In genomic region chr4:176784816-176785215, GRCh38 we compare ENCODE assay signal across 23 cellular contexts. TPM values are rescaled to one million over a fixed set of nuclear protein-coding genes. Genes with fewer than 3 reads are reported as not detected.
"Had no signal": no experiment of that assay in that cellular context is flagged by ENCODE, and none has a peak within 500 bp of the region (broad histone marks: within the 10 kb centered on the region; RNA-seq: fewer than 3 reads in every experiment).

No MANE protein-coding gene starts in this region.

- ATAC-seq: activated T-cell treated with anti-CD3 and anti-CD28 coated beads, Interleukin-2, amount 50 U/mL, for 4 hours; gastrocnemius medialis; left cardiac atrium; naive thymus-derived CD4-positive, alpha-beta T cell; stimulated activated effector memory CD8-positive, alpha-beta T cell treated with anti-CD3 and anti-CD28 coated beads, Interleukin-12 subunit alpha, Interleukin-12 subunit beta, amount 100 ng/mL, for 72 hours had no signal

- H2AFZ ChIP-seq: neural progenitor cell had no signal

- H3K4me2 ChIP-seq: neural progenitor cell had no signal

- H3K27ac ChIP-seq: dorsolateral prefrontal cortex, gastrocnemius medialis, heart left ventricle, neural progenitor cell, prostate gland, right atrium auricular region, thoracic aorta had no signal

- DNase-seq: activated CD4-positive, alpha-beta T cell treated with anti-CD3 and anti-CD28 coated beads for 48 hours; activated CD4-positive, CD25-positive, alpha-beta regulatory T cell; activated CD8-positive, alpha-beta memory T cell treated with anti-CD3 and anti-CD28 coated beads, Interleukin-2, amount 50 U/mL, for 4 hours; activated naive CD4-positive, alpha-beta T cell treated with anti-CD3 and anti-CD28 coated beads for 36 hours; activated T-cell treated with anti-CD3 and anti-CD28 coated beads, Interleukin-2, amount 50 U/mL, for 4 hours; anterior cingulate cortex; caudate nucleus; dorsolateral prefrontal cortex; gastrocnemius medialis; heart left ventricle; left cardiac atrium; mesendoderm; naive thymus-derived CD4-positive, alpha-beta T cell; small intestine; stimulated activated CD4-positive, alpha-beta T cell treated with anti-CD3 and anti-CD28 coated beads, Interleukin-15, amount 100 ng/mL, for 24 hours; stimulated activated CD4-positive, alpha-beta T cell treated with anti-CD3 and anti-CD28 coated beads, Interleukin-4, amount 100 ng/mL, for 1 hour; T1000 had no signal

- H3K9ac ChIP-seq: neural progenitor cell had no signal

- H3K4me1 ChIP-seq: prostate gland had no signal

- H3K27me3 ChIP-seq: gastrocnemius medialis, heart left ventricle, neural progenitor cell, right atrium auricular region had no signal

- H3K4me3 ChIP-seq: dorsolateral prefrontal cortex, gastrocnemius medialis, heart left ventricle, neural progenitor cell, prostate gland, right atrium auricular region, thoracic aorta had no signal

- H3K36me3 ChIP-seq: gastrocnemius medialis, heart left ventricle, neural progenitor cell, prostate gland, right atrium auricular region, thoracic aorta had no signal

- H3K9me3 ChIP-seq: gastrocnemius medialis, heart left ventricle, prostate gland, right atrium auricular region, thoracic aorta had no signal

RNA-seq across cellular contexts. Expression of gene VEGFC, which starts 7.9 kb away (rescaled TPM):
- total RNA-seq: activated naive CD4-positive, alpha-beta T cell treated with anti-CD3 and anti-CD28 coated beads for 36 hours; naive thymus-derived CD4-positive, alpha-beta T cell; T-helper 1 cell treated with Interleukin-12 subunit alpha and Interleukin-12 subunit beta and Interleukin-4 antibody, amounts not matched to agents 30 ng/mL and 1 ng/mL, for 36 hours had no signal
- polyA plus RNA-seq: naive thymus-derived CD4-positive, alpha-beta T cell had no signal
